Comparison of ENCODE assay signal across 9 cellular contexts in genomic region chr5:80125022-80125961, GRCh38.
A peak's percentile ranks its signal among the peaks of the same experiment; 100 is the strongest.
DNase-seq lines count a peak whose midpoint lies in the region; ATAC-seq and TF ChIP-seq lines count a peak whose summit lies in the region.
"Had no signal": no experiment of that assay in that cellular context is flagged by ENCODE, and none has a peak within 500 bp of the region (broad histone marks: within the 10 kb centered on the region; RNA-seq: fewer than 3 reads in every experiment).

No MANE protein-coding gene starts in this region.

- CTCF ChIA-PET in activated naive CD4-positive, alpha-beta T cell treated with anti-CD3 and anti-CD28 coated beads, Interleukin-2, amount 10 ng/mL, durations not matched to agents 7 days and 5 days (lab: Charles Lee), result interaction anchor here (0.6 to 2.2 kb wide), 6 partner anchors 9 to 166 kb away, joined by 3 to 7 read pairs (median 6); no protein-coding TSS in a partner anchor

- H3K36me3 Mint-ChIP-seq in activated naive CD4-positive, alpha-beta T cell treated with anti-CD3 and anti-CD28 coated beads, Interleukin-2, amount 10 ng/mL, durations not matched to agents 7 days and 5 days, result peaks cover 51% of the 10 kb centered on the region
- no peaks in the 10 kb centered on the region for H3K36me3 Mint-ChIP-seq in stimulated activated memory B cell treated with anti-CD40 and anti-IgM and Interleukin-4, amounts not matched to agents 10 μg/mL and 1 μg/mL and 100 μg/mL, for 72 hours

- peaks cover 2% of the 10 kb centered on the region for H3K9me3 ChIP-seq in WERI-Rb-1 (ENCODE audit: severe bottlenecking)

- H3K27me3 ChIP-seq in WERI-Rb-1 (ENCODE audit: insufficient read depth, low read depth, severe bottlenecking), result no peaks in the 10 kb centered on the region

- no peak overlapping the region for H3K27ac ChIP-seq in WERI-Rb-1

- H3K27me3 Mint-ChIP-seq in activated naive CD4-positive, alpha-beta T cell treated with anti-CD3 and anti-CD28 coated beads, Interleukin-2, amount 10 ng/mL, durations not matched to agents 7 days and 5 days, result no peaks in the 10 kb centered on the region
- H3K27me3 Mint-ChIP-seq in stimulated activated memory B cell treated with anti-CD40 and anti-IgM and Interleukin-4, amounts not matched to agents 10 μg/mL and 1 μg/mL and 100 μg/mL, for 72 hours, result no peaks in the 10 kb centered on the region

- in situ Hi-C loops in ACHN (cut with HindIII; ENCODE audit: low pct_ligation_motif_present, low pct_unique_long_range_greater_than_20kb, low sequenced_read_pairs), result no loop called here

- no peak overlapping the region for H3K4me3 Mint-ChIP-seq in activated naive CD4-positive, alpha-beta T cell treated with anti-CD3 and anti-CD28 coated beads, Interleukin-2, amount 10 ng/mL, durations not matched to agents 7 days and 5 days
- peak overlapping the region; percentile 63 for H3K4me3 Mint-ChIP-seq in stimulated activated memory B cell treated with anti-CD40 and anti-IgM and Interleukin-4, amounts not matched to agents 10 μg/mL and 1 μg/mL and 100 μg/mL, for 72 hours

- no peak for DNase-seq in activated naive CD4-positive, alpha-beta T cell treated with anti-CD3 and anti-CD28 coated beads, Interleukin-2, amount 10 ng/mL, durations not matched to agents 7 days and 5 days
- no peak for DNase-seq in activated naive CD4-positive, alpha-beta T cell (lab: John Stamatoyannopoulos, UW)
- peak; percentile 55 for DNase-seq in SKM-1 treated with dmso at 0.1 percent for 144 hours (lab: John Stamatoyannopoulos, UW; ENCODE audit: unreplicated experiment)
- DNase-seq in WERI-Rb-1, result no peak
- no peak for DNase-seq in nucleus accumbens (lab: John Stamatoyannopoulos, UW)
- no peak for DNase-seq in ACHN

- H3K27ac Mint-ChIP-seq in activated naive CD4-positive, alpha-beta T cell treated with anti-CD3 and anti-CD28 coated beads, Interleukin-2, amount 10 ng/mL, durations not matched to agents 7 days and 5 days, result peak overlapping the region; percentile 78
- H3K27ac Mint-ChIP-seq in stimulated activated memory B cell treated with anti-CD40 and anti-IgM and Interleukin-4, amounts not matched to agents 10 μg/mL and 1 μg/mL and 100 μg/mL, for 72 hours, result peak overlapping the region; percentile 89

- peak; percentile 84 for ATAC-seq in HG02870 (IDR thresholded peaks at IDR 0.05; ENCODE audit: unreplicated experiment)
- peak; percentile 90 for ATAC-seq in stimulated activated memory B cell treated with anti-CD40 and anti-IgM and Interleukin-4, amounts not matched to agents 10 μg/mL and 1 μg/mL and 100 μg/mL, for 72 hours
- ATAC-seq: Panc1 had no signal

- no peak overlapping the region for H3K4me3 ChIP-seq in WERI-Rb-1 (ENCODE audit: low read depth, low read length)

- H3K9me3 Mint-ChIP-seq in activated naive CD4-positive, alpha-beta T cell treated with anti-CD3 and anti-CD28 coated beads, Interleukin-2, amount 10 ng/mL, durations not matched to agents 7 days and 5 days, result peaks cover 6% of the 10 kb centered on the region
- H3K9me3 Mint-ChIP-seq in stimulated activated memory B cell treated with anti-CD40 and anti-IgM and Interleukin-4, amounts not matched to agents 10 μg/mL and 1 μg/mL and 100 μg/mL, for 72 hours, result peaks cover 2% of the 10 kb centered on the region

- no peaks in the 10 kb centered on the region for H3K36me3 ChIP-seq in WERI-Rb-1

- peaks cover 35% of the 10 kb centered on the region for H3K4me1 Mint-ChIP-seq in activated naive CD4-positive, alpha-beta T cell treated with anti-CD3 and anti-CD28 coated beads, Interleukin-2, amount 10 ng/mL, durations not matched to agents 7 days and 5 days
- H3K4me1 Mint-ChIP-seq in stimulated activated memory B cell treated with anti-CD40 and anti-IgM and Interleukin-4, amounts not matched to agents 10 μg/mL and 1 μg/mL and 100 μg/mL, for 72 hours, result peaks cover 32% of the 10 kb centered on the region

- TF ChIP-seq CTCF in WERI-Rb-1 (IDR thresholded peaks at IDR 0.05; ENCODE audit: low read depth, low read length), result no peak
